ENCODE assay signal across 8 cellular contexts in the genomic region with DNA sequence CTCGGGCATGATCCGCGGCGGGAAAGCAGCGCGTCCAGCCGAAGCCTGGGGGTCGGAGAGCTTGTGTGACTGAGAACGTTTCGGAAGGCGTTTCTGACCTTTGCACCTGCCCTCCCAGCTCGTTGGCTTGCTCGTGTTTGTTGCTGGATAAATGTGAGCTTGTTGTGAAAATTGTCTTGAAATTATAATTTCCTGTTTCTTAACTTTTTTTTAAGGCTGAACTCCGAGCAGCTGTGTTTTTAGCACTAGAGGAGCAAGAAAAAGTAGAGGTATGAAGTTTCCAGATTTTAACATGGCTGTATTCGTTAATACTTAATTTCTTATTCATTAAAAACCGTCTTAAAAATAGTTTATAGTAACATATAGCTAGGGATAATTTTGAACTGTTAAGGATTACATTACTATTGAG. TPM values are rescaled to one million over a fixed set of nuclear protein-coding genes. Genes with fewer than 3 reads are reported as not detected.
A peak's percentile ranks its signal among the peaks of the same experiment; 100 is the strongest.
DNase-seq lines count a peak whose midpoint lies in the region; ATAC-seq and TF ChIP-seq lines count a peak whose summit lies in the region.

No MANE protein-coding gene starts in this region.

- H3F3A ChIP-seq in OCI-LY1 (ENCODE audit: insufficient read depth, low read length) = no peaks in the 10 kb centered on the region
- H3F3A ChIP-seq in neural cell (ENCODE audit: insufficient read depth, low read length, poor library complexity, severe bottlenecking) = no peaks in the 10 kb centered on the region

- no peaks in the 10 kb centered on the region for H3K9me3 ChIP-seq in OCI-LY1 (ENCODE audit: low read length)
- H3K9me3 ChIP-seq in endocrine pancreas (ENCODE audit: control insufficient read depth, low read length) = no peaks in the 10 kb centered on the region
- H3K9me3 ChIP-seq in neural cell (ENCODE audit: low read length) = no peaks in the 10 kb centered on the region

- H3K4me1 ChIP-seq in OCI-LY1 (ENCODE audit: insufficient read depth, low read length, severe bottlenecking) (peaks cover 37% of the 10 kb centered on the region), endocrine pancreas (ENCODE audit: control insufficient read depth, insufficient read depth, low read length) (peaks cover 9% of the 10 kb centered on the region)

- H3K36me3 ChIP-seq in OCI-LY1 (ENCODE audit: insufficient read depth, low read length) (peaks cover 31% of the 10 kb centered on the region), endocrine pancreas (ENCODE audit: control insufficient read depth, insufficient read depth, low read length) (no peaks in the 10 kb centered on the region), neural cell (ENCODE audit: insufficient read depth, low read length) (no peaks in the 10 kb centered on the region)

- H3K9ac ChIP-seq in OCI-LY1 (ENCODE audit: low read length) (peak overlapping the region; percentile 73), endocrine pancreas (ENCODE audit: control insufficient read depth, insufficient read depth, low read length) (peak overlapping the region; percentile 82), neural cell (ENCODE audit: low read length) (peak overlapping the region; percentile 78)

- H2AFZ ChIP-seq in OCI-LY1 (ENCODE audit: low read length) (no peak overlapping the region), neural cell (ENCODE audit: low read depth, low read length) (peak overlapping the region; percentile 0)

- H3K27me3 ChIP-seq in OCI-LY1 (ENCODE audit: insufficient read depth, low read length) = no peaks in the 10 kb centered on the region
- H3K27me3 ChIP-seq in endocrine pancreas (ENCODE audit: control insufficient read depth, insufficient read depth, low read length) = no peaks in the 10 kb centered on the region
- H3K27me3 ChIP-seq in neural cell (ENCODE audit: insufficient read depth, low read depth, low read length) = no peaks in the 10 kb centered on the region

- DNase-seq in C1 segment of cervical spinal cord (lab: John Stamatoyannopoulos, UW) (no peak), retina (no peak), NCI-H1694 (lab: John Stamatoyannopoulos, UW) (no peak)

- TF ChIP-seq EP300 in neural cell (conservative IDR thresholded peaks at IDR 0.05; ENCODE audit: poor library complexity, severe bottlenecking) = no peak

- TF ChIP-seq RAD21 in neural cell (conservative IDR thresholded peaks at IDR 0.05) = no peak

- H3K79me2 ChIP-seq in OCI-LY1 (ENCODE audit: insufficient read depth, low read length) (peaks cover 20% of the 10 kb centered on the region; the same call in 1 of the 2 replicates), neural cell (replicated peaks; ENCODE audit: insufficient read depth, low read length) (peaks cover 50% of the 10 kb centered on the region)

- no peaks in the 10 kb centered on the region for H4K20me1 ChIP-seq in OCI-LY1 (ENCODE audit: insufficient read depth, low read length)
- no peaks in the 10 kb centered on the region for H4K20me1 ChIP-seq in neural cell (ENCODE audit: insufficient read depth)

- no peak for ATAC-seq in GM21360 (IDR thresholded peaks at IDR 0.05; ENCODE audit: unreplicated experiment)

- H3K4me3 ChIP-seq in GM12875 (ENCODE audit: low read depth, low read length) (peak overlapping the region; percentile 83), OCI-LY1 (ENCODE audit: low read depth, low read length, poor library complexity, severe bottlenecking) (peak overlapping the region; percentile 92), endocrine pancreas (ENCODE audit: control insufficient read depth, insufficient read depth, low read length) (peak overlapping the region; percentile 81), neural cell (ENCODE audit: low read length) (peak overlapping the region; percentile 99)

- no peaks in the 10 kb centered on the region for H3K9me2 ChIP-seq in OCI-LY1 (ENCODE audit: low read depth, low read length)
- no peaks in the 10 kb centered on the region for H3K9me2 ChIP-seq in neural cell (ENCODE audit: insufficient read depth, low read length)

- TF ChIP-seq CTCF in GM12875 (IDR thresholded peaks at IDR 0.05; ENCODE audit: borderline replicate concordance, insufficient read depth, low read depth, low read length) = no peak
- no peak for TF ChIP-seq CTCF in OCI-LY1 (IDR thresholded peaks at IDR 0.05; ENCODE audit: low read length)
- no peak for TF ChIP-seq CTCF in neural cell (IDR thresholded peaks at IDR 0.05; ENCODE audit: poor library complexity, severe bottlenecking)

- H3K4me2 ChIP-seq in OCI-LY1 (ENCODE audit: low read length) (peak overlapping the region; percentile 78), neural cell (ENCODE audit: low read length) (peak overlapping the region; percentile 98)

- H3K27ac ChIP-seq in OCI-LY1 (ENCODE audit: low read depth, low read length, poor library complexity, severe bottlenecking) (peak overlapping the region; percentile 2), neural cell (ENCODE audit: low read length) (peak overlapping the region; percentile 49)

TF ChIP-seq in neural cell, 6 proteins besides CTCF, POLR2A, EP300 and RAD21:
- no peak for TF ChIP-seq TAF1 (IDR thresholded peaks at IDR 0.05; ENCODE audit: low read depth)
- no peak for TF ChIP-seq MXI1 (conservative IDR thresholded peaks at IDR 0.05; ENCODE audit: poor library complexity, severe bottlenecking)
- TF ChIP-seq POLR2AphosphoS5 (IDR thresholded peaks at IDR 0.05) = no peak
- TF ChIP-seq SMC3 (conservative IDR thresholded peaks at IDR 0.05; ENCODE audit: poor library complexity) = no peak

RNA-seq across cellular contexts. Expression of a gene that starts 0.7 kb away (rescaled TPM):
- polyA plus RNA-seq in neural cell = 68.1 and 78.2 TPM in 2 replicates
- polyA minus RNA-seq in neural cell = 45.5 and 47.0 TPM in 2 replicates

RNA-seq across cellular contexts. Expression of a gene that starts 43.5 kb away (rescaled TPM):
- polyA plus RNA-seq in neural cell = 68.3 and 73.9 TPM in 2 replicates
- polyA minus RNA-seq in neural cell = 31.1 and 37.5 TPM in 2 replicates
